9 cellular contexts compared by ENCODE assay signal in genomic region chr9:33289936-33290246, GRCh38. TPM values are rescaled to one million over a fixed set of nuclear protein-coding genes. Genes with fewer than 3 reads are reported as not detected.
A peak's percentile ranks its signal among the peaks of the same experiment; 100 is the strongest.
DNase-seq lines count a peak whose midpoint lies in the region; TF ChIP-seq lines count a peak whose summit lies in the region.
"Had no signal": no experiment of that assay in that cellular context is flagged by ENCODE, and none has a peak within 500 bp of the region (broad histone marks: within the 10 kb centered on the region; RNA-seq: fewer than 3 reads in every experiment).

No MANE protein-coding gene starts in this region.

- H3K9me3 Mint-ChIP-seq in nephron progenitor cell = no peaks in the 10 kb centered on the region

- H3K36me3 ChIP-seq in Karpas-422 (ENCODE audit: insufficient read depth, low read length) = peaks cover 14% of the 10 kb centered on the region; the same call in 1 of the 2 replicates
- peaks cover 6% of the 10 kb centered on the region for H3K36me3 ChIP-seq in effector memory CD4-positive, alpha-beta T cell (ENCODE audit: control insufficient read depth, insufficient read depth, low read length)

- no peaks in the 10 kb centered on the region for H3K9me2 ChIP-seq in Karpas-422 (replicated peaks; ENCODE audit: insufficient read depth, low read length)

- no peaks in the 10 kb centered on the region for H4K20me1 ChIP-seq in Karpas-422 (ENCODE audit: insufficient read depth, low read depth, low read length)

- peaks cover 45% of the 10 kb centered on the region for H3K79me2 ChIP-seq in Karpas-422 (ENCODE audit: low read length)

- H3K27me3 ChIP-seq in Karpas-422 (ENCODE audit: low read length) = no peaks in the 10 kb centered on the region
- no peaks in the 10 kb centered on the region for H3K27me3 ChIP-seq in effector memory CD4-positive, alpha-beta T cell (replicated peaks; ENCODE audit: control insufficient read depth, insufficient read depth, low read length, poor library complexity, severe bottlenecking)

- peak overlapping the region; percentile 97 for H3K27ac ChIP-seq in Karpas-422 (ENCODE audit: low read length)
- peak overlapping the region; percentile 96 for H3K27ac ChIP-seq in effector memory CD4-positive, alpha-beta T cell (ENCODE audit: insufficient read depth, low read length, poor library complexity, severe bottlenecking)

- no peaks in the 10 kb centered on the region for H3K27me3 Mint-ChIP-seq in nephron progenitor cell (ENCODE audit: low read depth, poor library complexity)

- DNase-seq in Karpas-422 (no peak), nephron progenitor cell (no peak), C1 segment of cervical spinal cord (lab: John Stamatoyannopoulos, UW) (no peak), ACHN (no peak), Ammon's horn (ENCODE audit: low spot score) (no peak), AG08395 (ENCODE audit: low spot score) (no peak)
- no peak for DNase-seq in effector memory CD4-positive, alpha-beta T cell

- H3K27ac Mint-ChIP-seq in nephron progenitor cell = peak overlapping the region; percentile 99

- TF ChIP-seq CTCF in GM12875 (IDR thresholded peaks at IDR 0.05; ENCODE audit: borderline replicate concordance, insufficient read depth, low read depth, low read length) (no peak), nephron progenitor cell (IDR thresholded peaks at IDR 0.05) (no peak)

- H3K4me1 Mint-ChIP-seq in nephron progenitor cell = peaks cover 35% of the 10 kb centered on the region

- peaks cover 52% of the 10 kb centered on the region for H3K4me1 ChIP-seq in Karpas-422 (ENCODE audit: low read length)
- peaks cover 8% of the 10 kb centered on the region for H3K4me1 ChIP-seq in effector memory CD4-positive, alpha-beta T cell (ENCODE audit: control insufficient read depth, insufficient read depth, low read length, poor library complexity, severe bottlenecking)

- in situ Hi-C loops in ACHN (cut with HindIII; ENCODE audit: low pct_ligation_motif_present, low pct_unique_long_range_greater_than_20kb, low sequenced_read_pairs) = no loop called here

- H3K9ac ChIP-seq in Karpas-422 (ENCODE audit: low read length) = peak overlapping the region; percentile 83

- H3K36me3 Mint-ChIP-seq in nephron progenitor cell (ENCODE audit: low read depth) = peaks cover 15% of the 10 kb centered on the region

- H2AFZ ChIP-seq in Karpas-422 (ENCODE audit: low read length) = no peak overlapping the region

- H3K4me3 ChIP-seq in GM12875 (ENCODE audit: low read depth, low read length) (peak overlapping the region; percentile 98), Karpas-422 (ENCODE audit: low read length) (peak overlapping the region; percentile 78)
- peak overlapping the region; percentile 51 for H3K4me3 ChIP-seq in effector memory CD4-positive, alpha-beta T cell (ENCODE audit: insufficient read depth, low read depth, low read length, poor library complexity, severe bottlenecking)

- no peaks in the 10 kb centered on the region for H3K9me3 ChIP-seq in Karpas-422 (ENCODE audit: low read length)
- no peaks in the 10 kb centered on the region for H3K9me3 ChIP-seq in effector memory CD4-positive, alpha-beta T cell (ENCODE audit: control insufficient read depth, low read length)

- peak overlapping the region; percentile 97 for H3K4me3 Mint-ChIP-seq in nephron progenitor cell

- H3K4me2 ChIP-seq in Karpas-422 (ENCODE audit: low read depth, low read length, poor library complexity, severe bottlenecking) = peak overlapping the region; percentile 86

RNA-seq across cellular contexts. Expression of gene NFX1, which starts 0.4 kb away (rescaled TPM):
- total RNA-seq in Karpas-422 (2014; rRNA removed; shearing (Covaris generic); ENCODE audit: low replicate concordance) = 30.7 and 51.4 TPM in 2 replicates

RNA-seq across cellular contexts. Expression of gene CHMP5, which starts 25.0 kb away (rescaled TPM):
- 53.4 and 57.1 TPM in 2 replicates for total RNA-seq in Karpas-422 (2014; rRNA removed; shearing (Covaris generic); ENCODE audit: low replicate concordance)

RNA-seq across cellular contexts. Expression of gene BAG1, which starts 25.4 kb away (rescaled TPM):
- 55.6 and 111 TPM in 2 replicates for total RNA-seq in Karpas-422 (2014; rRNA removed; shearing (Covaris generic); ENCODE audit: low replicate concordance)

RNA-seq across cellular contexts. Expression of gene SPINK4, which starts 49.9 kb away (rescaled TPM):
- total RNA-seq in Karpas-422 (2014; rRNA removed; shearing (Covaris generic); ENCODE audit: low replicate concordance) = not detected in 2 replicates
- total RNA-seq: NCI-H460 had no signal
